In genomic region chr18:11042247-11042646, GRCh38 we compare ENCODE assay signal across 16 cellular contexts.
DNase-seq lines count a peak whose midpoint lies in the region; ATAC-seq and TF ChIP-seq lines count a peak whose summit lies in the region.
"Had no signal": no experiment of that assay in that cellular context is flagged by ENCODE, and none has a peak within 500 bp of the region (broad histone marks: within the 10 kb centered on the region; RNA-seq: fewer than 3 reads in every experiment).

No MANE protein-coding gene starts in this region.

- no peak for TF ChIP-seq POLR2A in suprapubic skin (IDR thresholded peaks at IDR 0.05)

- ATAC-seq in activated CD8-positive, alpha-beta T cell treated with anti-CD3 and anti-CD28 coated beads, Interleukin-2, amount 10 ng/mL, durations not matched to agents 7 days and 5 days: no peak
- ATAC-seq: CD8-positive, alpha-beta T cell; stimulated activated naive B cell treated with anti-CD40 and anti-IgM and Interleukin-4, amounts not matched to agents 10 μg/mL and 1 μg/mL and 100 μg/mL, for 72 hours had no signal

- no peak for TF ChIP-seq EP300 in suprapubic skin (IDR thresholded peaks at IDR 0.05)

- no peaks in the 10 kb centered on the region for H3K9me3 Mint-ChIP-seq in osteocyte (ENCODE audit: unreplicated experiment)
- H3K9me3 Mint-ChIP-seq in activated CD8-positive, alpha-beta T cell treated with anti-CD3 and anti-CD28 coated beads, Interleukin-2, amount 10 ng/mL, durations not matched to agents 7 days and 5 days (ENCODE audit: insufficient read depth): no peaks in the 10 kb centered on the region
- H3K9me3 Mint-ChIP-seq: activated CD4-positive, alpha-beta memory T cell treated with anti-CD3 and anti-CD28 coated beads for 36 hours; activated T-helper 1 cell treated with anti-CD3 and anti-CD28 coated beads, Interleukin-12 subunit alpha, Interleukin-12 subunit beta, Interleukin-2, Interleukin-4 antibody, amounts not matched to agents 30 ng/mL and 10 ng/mL and 1 ng/mL, durations not matched to agents 14 hours and 24 hours and 36 hours; CD8-positive, alpha-beta T cell; stimulated activated naive B cell treated with anti-CD40 and anti-IgM and Interleukin-4, amounts not matched to agents 10 μg/mL and 1 μg/mL and 100 μg/mL, for 72 hours had no signal

- 69% methylated on average over 3 of the region's 4 CpGs for WGBS in suprapubic skin

- H3K36me3 ChIP-seq in suprapubic skin: no peaks in the 10 kb centered on the region

- DNase-seq in ELR (ENCODE audit: low read depth) (peak; percentile 24), iris pigment epithelial cell (ENCODE audit: low read depth) (peak; percentile 25), osteocyte (ENCODE audit: extremely low spot score, unreplicated experiment) (no peak), DMS53 treated with DMSO at 0.1 percent for 48 hours (lab: John Stamatoyannopoulos, UW; ENCODE audit: unreplicated experiment) (no peak), suprapubic skin (ENCODE audit: low spot score in 2 of 2) (no peak), foreskin fibroblast (no peak)
- DNase-seq in activated CD8-positive, alpha-beta T cell treated with anti-CD3 and anti-CD28 coated beads, Interleukin-2, amount 10 ng/mL, durations not matched to agents 7 days and 5 days: no peak
- DNase-seq: activated CD4-positive, alpha-beta memory T cell treated with anti-CD3 and anti-CD28 coated beads for 36 hours; CD8-positive, alpha-beta T cell; NCI-H1105 treated with DMSO at 0.1 percent for 48 hours; NCI-H2171; NCI-H82; posterior cingulate gyrus; stimulated activated naive B cell treated with anti-CD40 and anti-IgM and Interleukin-4, amounts not matched to agents 10 μg/mL and 1 μg/mL and 100 μg/mL, for 72 hours had no signal

- H3K9me3 ChIP-seq in suprapubic skin: no peaks in the 10 kb centered on the region

- no peaks in the 10 kb centered on the region for H3K4me1 ChIP-seq in suprapubic skin

- H3K27me3 ChIP-seq in suprapubic skin: no peaks in the 10 kb centered on the region

- H3K27ac Mint-ChIP-seq in osteocyte (ENCODE audit: unreplicated experiment): peak overlapping the region; percentile 81
- no peak overlapping the region for H3K27ac Mint-ChIP-seq in activated CD8-positive, alpha-beta T cell treated with anti-CD3 and anti-CD28 coated beads, Interleukin-2, amount 10 ng/mL, durations not matched to agents 7 days and 5 days
- H3K27ac Mint-ChIP-seq: activated CD4-positive, alpha-beta memory T cell treated with anti-CD3 and anti-CD28 coated beads for 36 hours; activated T-helper 1 cell treated with anti-CD3 and anti-CD28 coated beads, Interleukin-12 subunit alpha, Interleukin-12 subunit beta, Interleukin-2, Interleukin-4 antibody, amounts not matched to agents 30 ng/mL and 10 ng/mL and 1 ng/mL, durations not matched to agents 14 hours and 24 hours and 36 hours; CD8-positive, alpha-beta T cell; stimulated activated naive B cell treated with anti-CD40 and anti-IgM and Interleukin-4, amounts not matched to agents 10 μg/mL and 1 μg/mL and 100 μg/mL, for 72 hours had no signal

- no peak overlapping the region for H3K4me3 Mint-ChIP-seq in osteocyte (ENCODE audit: unreplicated experiment)
- H3K4me3 Mint-ChIP-seq in activated CD8-positive, alpha-beta T cell treated with anti-CD3 and anti-CD28 coated beads, Interleukin-2, amount 10 ng/mL, durations not matched to agents 7 days and 5 days: no peak overlapping the region
- H3K4me3 Mint-ChIP-seq: activated CD4-positive, alpha-beta memory T cell treated with anti-CD3 and anti-CD28 coated beads for 36 hours; activated T-helper 1 cell treated with anti-CD3 and anti-CD28 coated beads, Interleukin-12 subunit alpha, Interleukin-12 subunit beta, Interleukin-2, Interleukin-4 antibody, amounts not matched to agents 30 ng/mL and 10 ng/mL and 1 ng/mL, durations not matched to agents 14 hours and 24 hours and 36 hours; CD8-positive, alpha-beta T cell; stimulated activated naive B cell treated with anti-CD40 and anti-IgM and Interleukin-4, amounts not matched to agents 10 μg/mL and 1 μg/mL and 100 μg/mL, for 72 hours had no signal

- POLR2A ChIA-PET in activated CD8-positive, alpha-beta T cell treated with anti-CD3 and anti-CD28 coated beads, Interleukin-2, amount 10 ng/mL, durations not matched to agents 7 days and 5 days (lab: Charles Lee): no interaction called here

- H3K36me3 Mint-ChIP-seq in osteocyte (ENCODE audit: unreplicated experiment): peaks cover 7% of the 10 kb centered on the region
- no peaks in the 10 kb centered on the region for H3K36me3 Mint-ChIP-seq in activated CD8-positive, alpha-beta T cell treated with anti-CD3 and anti-CD28 coated beads, Interleukin-2, amount 10 ng/mL, durations not matched to agents 7 days and 5 days (ENCODE audit: low read depth)
- H3K36me3 Mint-ChIP-seq: activated CD4-positive, alpha-beta memory T cell treated with anti-CD3 and anti-CD28 coated beads for 36 hours; CD8-positive, alpha-beta T cell; stimulated activated naive B cell treated with anti-CD40 and anti-IgM and Interleukin-4, amounts not matched to agents 10 μg/mL and 1 μg/mL and 100 μg/mL, for 72 hours had no signal

- TF ChIP-seq CTCF in osteocyte (IDR thresholded peaks at IDR 0.05) (no peak), suprapubic skin (IDR thresholded peaks at IDR 0.05) (no peak), foreskin fibroblast (IDR thresholded peaks at IDR 0.05; ENCODE audit: low read depth, low read length) (no peak)

- H3K4me3 ChIP-seq in suprapubic skin (no peak overlapping the region), foreskin fibroblast (ENCODE audit: low read depth in 1 of 2, low read length in 2 of 2) (no peak overlapping the region)

- H3K27ac ChIP-seq in angular gyrus (ENCODE audit: low read depth, low read length): peak overlapping the region; percentile 38
- H3K27ac ChIP-seq in suprapubic skin: no peak overlapping the region

- H3K4me1 Mint-ChIP-seq in osteocyte (ENCODE audit: unreplicated experiment): peaks cover 52% of the 10 kb centered on the region
- H3K4me1 Mint-ChIP-seq in activated CD8-positive, alpha-beta T cell treated with anti-CD3 and anti-CD28 coated beads, Interleukin-2, amount 10 ng/mL, durations not matched to agents 7 days and 5 days (ENCODE audit: low read depth): no peaks in the 10 kb centered on the region
- H3K4me1 Mint-ChIP-seq: stimulated activated naive B cell treated with anti-CD40 and anti-IgM and Interleukin-4, amounts not matched to agents 10 μg/mL and 1 μg/mL and 100 μg/mL, for 72 hours had no signal

- CTCF ChIA-PET in activated CD8-positive, alpha-beta T cell treated with anti-CD3 and anti-CD28 coated beads, Interleukin-2, amount 10 ng/mL, durations not matched to agents 7 days and 5 days (lab: Charles Lee): interaction anchor here (1.9 kb wide), 1 partner anchor 255 kb away, joined by 12 read pairs; no protein-coding TSS in a partner anchor

- no peaks in the 10 kb centered on the region for H3K27me3 Mint-ChIP-seq in osteocyte (ENCODE audit: unreplicated experiment)
- peaks cover 2% of the 10 kb centered on the region for H3K27me3 Mint-ChIP-seq in activated CD8-positive, alpha-beta T cell treated with anti-CD3 and anti-CD28 coated beads, Interleukin-2, amount 10 ng/mL, durations not matched to agents 7 days and 5 days (ENCODE audit: low read depth)

Comparison
In these comparisons a context has a peak if more than half of its experiments do, and no peak if none do; other contexts are left out.
1. DNase-seq: peak in ELR (single experiment) and iris pigment epithelial cell (single experiment); none in osteocyte (single experiment), DMS53 treated with DMSO at 0.1 percent for 48 hours (single experiment), suprapubic skin (0 of 2), activated CD8-positive, alpha-beta T cell treated with anti-CD3 and anti-CD28 coated beads, Interleukin-2, amount 10 ng/mL, durations not matched to agents 7 days and 5 days (single experiment) and foreskin fibroblast (0 of 2).